26 cellular contexts compared by ENCODE assay signal in genomic region chr4:7289619-7290018, GRCh38.
"Had no signal": no experiment of that assay in that cellular context is flagged by ENCODE, and none has a peak within 500 bp of the region (broad histone marks: within the 10 kb centered on the region; RNA-seq: fewer than 3 reads in every experiment).

No MANE protein-coding gene starts in this region.

- DNase-seq: activated CD4-positive, alpha-beta T cell treated with anti-CD3 and anti-CD28 coated beads for 48 hours; activated CD4-positive, alpha-beta T cell treated with anti-CD3 and anti-CD28 coated beads, Interleukin-2, amount 50 U/mL, for 4 hours; activated CD4-positive, CD25-positive, alpha-beta regulatory T cell treated with anti-CD3 and anti-CD28 coated beads, Interleukin-2, amount 50 U/mL, for 72 hours; activated CD8-positive, alpha-beta T cell treated with anti-CD3 and anti-CD28 coated beads, Interleukin-2, amount 10 ng/mL, durations not matched to agents 7 days and 5 days; activated effector memory CD4-positive, alpha-beta T cell treated with anti-CD3 and anti-CD28 coated beads, Interleukin-2, amount 50 U/mL, for 16 hours; activated naive CD4-positive, alpha-beta T cell treated with Interleukin-2 at 50 U/mL for 16 hours; activated naive CD8-positive, alpha-beta T cell treated with anti-CD3 and anti-CD28 coated beads, Interleukin-2, amount 50 U/mL, for 24 hours; activated T-cell treated with anti-CD3 and anti-CD28 coated beads, Interleukin-2, amount 50 U/mL, for 4 hours; amniotic stem cell; body of pancreas; Kasumi-1; NCI-H1105 treated with DMSO at 0.1 percent for 48 hours; NCI-H1694 treated with DMSO at 0.1 percent for 48 hours; NCI-H2029 treated with DMSO at 0.1 percent for 48 hours; NCI-H2171; NCI-H2227 treated with DMSO at 0.1 percent for 48 hours; NCI-H446 treated with DMSO at 0.1 percent for 48 hours; NCI-H524 treated with DMSO at 0.1 percent for 48 hours; Peyer's patch; SHP77 treated with DMSO at 0.1 percent for 48 hours; T-helper 17 cell; T-helper 9 cell had no signal

- H3K4me3 Mint-ChIP-seq: activated CD8-positive, alpha-beta T cell treated with anti-CD3 and anti-CD28 coated beads, Interleukin-2, amount 10 ng/mL, durations not matched to agents 7 days and 5 days; activated naive CD8-positive, alpha-beta T cell treated with anti-CD3 and anti-CD28 coated beads, Interleukin-2, amount 50 U/mL, for 24 hours; activated T-cell treated with anti-CD3 and anti-CD28 coated beads, Interleukin-2, amount 50 U/mL, for 4 hours; central memory CD8-positive, alpha-beta T cell; T-helper 17 cell; WTC11 had no signal

- H3K4me1 Mint-ChIP-seq: activated naive CD8-positive, alpha-beta T cell treated with anti-CD3 and anti-CD28 coated beads, Interleukin-2, amount 50 U/mL, for 24 hours had no signal

- H3K9me3 Mint-ChIP-seq: activated naive CD4-positive, alpha-beta T cell treated with anti-CD3 and anti-CD28 coated beads, Interleukin-2, amount 50 U/mL, for 72 hours; activated naive CD8-positive, alpha-beta T cell treated with anti-CD3 and anti-CD28 coated beads, Interleukin-2, amount 50 U/mL, for 24 hours; activated T-cell treated with anti-CD3 and anti-CD28 coated beads, Interleukin-2, amount 50 U/mL, for 4 hours; central memory CD8-positive, alpha-beta T cell; WTC11 had no signal

- H3K36me3 Mint-ChIP-seq: activated naive CD4-positive, alpha-beta T cell treated with anti-CD3 and anti-CD28 coated beads, Interleukin-2, amount 50 U/mL, for 72 hours; WTC11 had no signal

- H3K27ac Mint-ChIP-seq: activated CD8-positive, alpha-beta T cell treated with anti-CD3 and anti-CD28 coated beads, Interleukin-2, amount 10 ng/mL, durations not matched to agents 7 days and 5 days; activated naive CD4-positive, alpha-beta T cell treated with anti-CD3 and anti-CD28 coated beads, Interleukin-2, amount 50 U/mL, for 72 hours; activated naive CD8-positive, alpha-beta T cell treated with anti-CD3 and anti-CD28 coated beads, Interleukin-2, amount 50 U/mL, for 24 hours; T-helper 17 cell; WTC11 had no signal

- ATAC-seq: activated CD8-positive, alpha-beta T cell treated with anti-CD3 and anti-CD28 coated beads, Interleukin-2, amount 10 ng/mL, durations not matched to agents 7 days and 5 days; activated naive CD4-positive, alpha-beta T cell treated with anti-CD3 and anti-CD28 coated beads, Interleukin-2, amount 50 U/mL, for 72 hours; activated naive CD8-positive, alpha-beta T cell treated with anti-CD3 and anti-CD28 coated beads, Interleukin-2, amount 50 U/mL, for 24 hours; activated T-cell treated with anti-CD3 and anti-CD28 coated beads, Interleukin-2, amount 50 U/mL, for 4 hours; body of pancreas; K562; T-helper 17 cell; WTC11 had no signal
